ENCODE assay signal across 14 cellular contexts in the genomic region with DNA sequence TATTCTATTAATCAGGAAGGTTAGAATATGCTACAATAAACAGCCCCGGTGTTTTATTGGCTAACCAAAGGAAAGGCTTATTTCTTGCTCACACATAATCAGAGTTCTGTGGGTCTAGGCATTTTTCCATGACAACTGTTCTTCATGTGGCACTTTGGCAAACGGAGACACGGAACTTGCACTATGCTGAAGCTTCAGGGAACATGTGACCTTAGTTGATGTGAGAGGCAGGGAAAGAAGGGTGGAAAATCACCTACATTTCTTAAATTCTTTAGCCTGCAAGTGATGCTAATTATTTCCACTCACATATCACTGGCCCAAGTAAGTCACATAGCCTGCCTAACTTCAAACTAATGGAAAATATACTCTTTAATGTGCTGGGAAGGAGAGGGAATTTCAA.
A peak's percentile ranks its signal among the peaks of the same experiment; 100 is the strongest.
DNase-seq lines count a peak whose midpoint lies in the region; ATAC-seq and TF ChIP-seq lines count a peak whose summit lies in the region.
"Had no signal": no experiment of that assay in that cellular context is flagged by ENCODE, and none has a peak within 500 bp of the region (broad histone marks: within the 10 kb centered on the region; RNA-seq: fewer than 3 reads in every experiment).

No MANE protein-coding gene starts in this region.

- no peak for TF ChIP-seq POLR2A in body of pancreas (IDR thresholded peaks at IDR 0.05)
- TF ChIP-seq POLR2A in breast epithelium (IDR thresholded peaks at IDR 0.05) = no peak

- ATAC-seq in body of pancreas = peak; percentile 65

- intact Hi-C loops in body of pancreas (cut with DNase I) (no loop called here), breast epithelium (cut with DNase I; ENCODE audit: low total_unique reads) (no loop called here)

- H3K27me3 ChIP-seq in body of pancreas (no peaks in the 10 kb centered on the region), breast epithelium (no peaks in the 10 kb centered on the region)

- TF ChIP-seq CTCF in body of pancreas (IDR thresholded peaks at IDR 0.05) (no peak), breast epithelium (IDR thresholded peaks at IDR 0.05) (no peak)

- H3K27ac ChIP-seq in KOPT-K1 (ENCODE audit: low read depth, low read length, poor library complexity, severe bottlenecking) (peak overlapping the region; percentile 49), body of pancreas (peak overlapping the region in 2 of 4 donors; percentile 8 to 24), breast epithelium (no peak overlapping the region)
- H3K27ac ChIP-seq: C4-2B, GM23248 had no signal

- H3K4me3 ChIP-seq in body of pancreas (no peak overlapping the region), breast epithelium (no peak overlapping the region)
- H3K4me3 ChIP-seq: GM23248, HAP-1 had no signal

- DNase-seq in body of pancreas (no peak), kidney tubule cell (ENCODE audit: low spot score) (peak; percentile 39), dermis blood vessel endothelial cell (no peak), UCSD-AML1 (lab: John Stamatoyannopoulos, UW; ENCODE audit: unreplicated experiment) (no peak), breast epithelium (ENCODE audit: low spot score in 2 of 2) (no peak), T1000 (lab: John Stamatoyannopoulos, UW) (no peak)
- DNase-seq: ACHN; Caco-2; CD4-positive, alpha-beta T cell; GDM1; GM23248 had no signal

- H3K4me1 ChIP-seq in body of pancreas = no peaks in the 10 kb centered on the region
- H3K4me1 ChIP-seq in breast epithelium = no peaks in the 10 kb centered on the region
- H3K4me1 ChIP-seq: Caco-2, HAP-1 had no signal

- H3K9me3 ChIP-seq in KOPT-K1 (ENCODE audit: insufficient read depth, low read length, poor library complexity, severe bottlenecking) (peaks cover 26% of the 10 kb centered on the region), body of pancreas (no peaks in the 10 kb centered on the region), breast epithelium (no peaks in the 10 kb centered on the region)
- H3K9me3 ChIP-seq: Caco-2, HAP-1 had no signal

- WGBS in body of pancreas, 2 donors = 44 to 52% methylated on average over 3 of the region's 3 CpGs

- H3K36me3 ChIP-seq in KOPT-K1 (ENCODE audit: insufficient read depth, low read length) (no peaks in the 10 kb centered on the region), body of pancreas (replicated peaks in 1 of 2; ENCODE audit: insufficient read depth in 1 of 2, low read depth in 2 of 2) (no peaks in the 10 kb centered on the region), breast epithelium (no peaks in the 10 kb centered on the region)
- H3K36me3 ChIP-seq: HAP-1 had no signal
